ENCODE assay signal across 29 cellular contexts in the genomic region with DNA sequence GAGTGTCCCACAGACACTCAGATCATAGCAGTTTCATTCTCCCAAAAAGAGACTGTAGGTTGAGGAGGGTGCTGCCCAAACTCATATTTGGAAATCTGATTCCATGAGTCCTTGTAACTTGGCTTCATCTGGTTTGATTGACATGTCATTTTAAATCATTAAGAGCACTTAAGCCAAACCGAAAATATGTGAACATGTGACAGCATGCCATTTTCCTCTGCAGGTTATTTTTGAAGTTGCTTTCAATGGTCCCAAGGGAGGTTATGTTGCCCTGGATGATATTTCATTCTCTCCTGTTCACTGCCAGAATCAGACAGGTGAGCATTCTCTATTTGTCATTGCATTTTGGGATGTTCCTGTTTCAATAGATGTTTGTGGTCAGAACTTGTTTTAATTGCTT.
DNase-seq lines count a peak whose midpoint lies in the region; ATAC-seq and TF ChIP-seq lines count a peak whose summit lies in the region.
"Had no signal": no experiment of that assay in that cellular context is flagged by ENCODE, and none has a peak within 500 bp of the region (broad histone marks: within the 10 kb centered on the region; RNA-seq: fewer than 3 reads in every experiment).

No MANE protein-coding gene starts in this region.

- H3K4me1 Mint-ChIP-seq in nephron = peaks cover 68% of the 10 kb centered on the region
- H3K4me1 Mint-ChIP-seq: stimulated activated naive B cell treated with anti-CD40 and anti-IgM and Interleukin-4, amounts not matched to agents 10 μg/mL and 1 μg/mL and 100 μg/mL, for 72 hours had no signal

- peak overlapping the region in 2 of 3 experiments; percentile 11 to 27 for H3K27ac Mint-ChIP-seq in nephron
- H3K27ac Mint-ChIP-seq in activated naive CD4-positive, alpha-beta T cell treated with anti-CD3 and anti-CD28 coated beads, Interleukin-2, amount 50 U/mL, for 72 hours = no peak overlapping the region
- H3K27ac Mint-ChIP-seq: stimulated activated naive B cell treated with anti-CD40 and anti-IgM and Interleukin-4, amounts not matched to agents 10 μg/mL and 1 μg/mL and 100 μg/mL, for 72 hours had no signal

- no peaks in the 10 kb centered on the region for H3K36me3 Mint-ChIP-seq in nephron (ENCODE audit: low read depth)
- H3K36me3 Mint-ChIP-seq in activated naive CD4-positive, alpha-beta T cell treated with anti-CD3 and anti-CD28 coated beads, Interleukin-2, amount 50 U/mL, for 72 hours = no peaks in the 10 kb centered on the region
- H3K36me3 Mint-ChIP-seq: stimulated activated naive B cell treated with anti-CD40 and anti-IgM and Interleukin-4, amounts not matched to agents 10 μg/mL and 1 μg/mL and 100 μg/mL, for 72 hours had no signal

- H3K27ac ChIP-seq in HEK293 (ENCODE audit: extremely low read depth, low read depth, low read length) = no peak overlapping the region
- H3K27ac ChIP-seq: breast epithelium, C4-2B, heart left ventricle, SJSA1, spleen, testis, uterus had no signal

- no peak overlapping the region for H3K4me3 ChIP-seq in HEK293 (ENCODE audit: low read depth, low read length)
- H3K4me3 ChIP-seq: breast epithelium, heart left ventricle, SJSA1, spleen, testis, uterus had no signal

- no peaks in the 10 kb centered on the region for H3K27me3 Mint-ChIP-seq in nephron (ENCODE audit: low read depth)

- DNase-seq in NCI-H187 (lab: John Stamatoyannopoulos, UW) (peak; percentile 26 to 78), NCI-H524 treated with DMSO at 0.1 percent for 48 hours (lab: John Stamatoyannopoulos, UW) (peak; percentile 58)
- no peak for DNase-seq in activated CD4-positive, alpha-beta T cell treated with anti-CD3 and anti-CD28 coated beads, Interleukin-2, amount 50 U/mL, for 48 hours
- DNase-seq in activated naive CD4-positive, alpha-beta T cell treated with anti-CD3 and anti-CD28 coated beads, Interleukin-2, amount 50 U/mL, for 72 hours (ENCODE audit: low spot score in 2 of 2) = no peak
- DNase-seq: activated CD4-positive, alpha-beta T cell treated with anti-CD3 and anti-CD28 coated beads for 4 hours; activated naive CD4-positive, alpha-beta T cell treated with Interleukin-2 at 50 U/mL for 16 hours; activated T-cell treated with anti-CD3 and anti-CD28 coated beads, Interleukin-2, amount 50 U/mL, for 4 hours; amniotic stem cell; Calu3; effector CD8-positive, alpha-beta T cell; erythroblast; heart left ventricle; IMR-90; left cardiac atrium; mesenchymal stem cell; NCI-H1092 treated with DMSO at 0.1 percent for 48 hours; retina; spleen; stimulated activated CD4-positive, alpha-beta T cell treated with anti-CD3 and anti-CD28 coated beads, Interleukin-4, amount 100 ng/mL, for 1 hour; stimulated activated naive B cell treated with anti-CD40 and anti-IgM and Interleukin-4, amounts not matched to agents 10 μg/mL and 1 μg/mL and 100 μg/mL, for 72 hours; T-helper 2 cell; testis; uterus had no signal

- POLR2A ChIA-PET in HEK293 (lab: Yijun Ruan, JAX) = no interaction called here

- H3K36me3 ChIP-seq in HEK293 (ENCODE audit: control insufficient read depth in 2 of 2, insufficient read depth in 1 of 2, low read length in 2 of 2) = no peaks in the 10 kb centered on the region
- H3K36me3 ChIP-seq: breast epithelium, SJSA1, spleen, uterus had no signal

- H3K4me1 ChIP-seq in HEK293 (ENCODE audit: control insufficient read depth, insufficient read depth, low read length) = no peaks in the 10 kb centered on the region
- H3K4me1 ChIP-seq: breast epithelium, SJSA1, spleen had no signal

- TF ChIP-seq CTCF in HEK293 (tag by site-specific recombination; IDR thresholded peaks at IDR 0.05) = no peak
- no peak for TF ChIP-seq CTCF in nephron (IDR thresholded peaks at IDR 0.05; ENCODE audit: unreplicated experiment in 3 of 3)

- CTCF ChIA-PET in HEK293 (lab: Yijun Ruan, JAX) = interaction anchor here (1.1 to 3.9 kb wide), 2 partner anchors 19 to 160 kb away, joined by 6 to 26 read pairs; no protein-coding TSS in a partner anchor

- no peak for ATAC-seq in GM18909 (IDR thresholded peaks at IDR 0.05; ENCODE audit: poor library complexity, unreplicated experiment)
- ATAC-seq in activated naive CD4-positive, alpha-beta T cell treated with anti-CD3 and anti-CD28 coated beads, Interleukin-2, amount 50 U/mL, for 72 hours = no peak
- ATAC-seq: activated T-cell treated with anti-CD3 and anti-CD28 coated beads, Interleukin-2, amount 50 U/mL, for 4 hours; heart left ventricle; left cardiac atrium; stimulated activated naive B cell treated with anti-CD40 and anti-IgM and Interleukin-4, amounts not matched to agents 10 μg/mL and 1 μg/mL and 100 μg/mL, for 72 hours had no signal

- no peaks in the 10 kb centered on the region for H3K9me3 Mint-ChIP-seq in nephron
- no peaks in the 10 kb centered on the region for H3K9me3 Mint-ChIP-seq in activated naive CD4-positive, alpha-beta T cell treated with anti-CD3 and anti-CD28 coated beads, Interleukin-2, amount 50 U/mL, for 72 hours
- H3K9me3 Mint-ChIP-seq: activated T-cell treated with anti-CD3 and anti-CD28 coated beads, Interleukin-2, amount 50 U/mL, for 4 hours; stimulated activated naive B cell treated with anti-CD40 and anti-IgM and Interleukin-4, amounts not matched to agents 10 μg/mL and 1 μg/mL and 100 μg/mL, for 72 hours had no signal

- no peaks in the 10 kb centered on the region for H3K9me3 ChIP-seq in HEK293 (ENCODE audit: control insufficient read depth, insufficient read depth, low read depth, low read length)
- H3K9me3 ChIP-seq: breast epithelium, heart left ventricle, SJSA1, spleen, testis, uterus had no signal

- peak overlapping the region in 2 of 3 experiments; percentile 15 to 55 for H3K4me3 Mint-ChIP-seq in nephron
- H3K4me3 Mint-ChIP-seq: activated T-cell treated with anti-CD3 and anti-CD28 coated beads, Interleukin-2, amount 50 U/mL, for 4 hours; stimulated activated naive B cell treated with anti-CD40 and anti-IgM and Interleukin-4, amounts not matched to agents 10 μg/mL and 1 μg/mL and 100 μg/mL, for 72 hours had no signal

TF ChIP-seq in HEK293, 187 proteins besides CTCF, POLR2A, EP300 and RAD21:
- TF ChIP-seq ZNF112 (tag by site-specific recombination; IDR thresholded peaks at IDR 0.05) (no peak), ZBTB44 (tag by site-specific recombination; IDR thresholded peaks at IDR 0.05) (0 out of 2 replicates have a peak, but pooled peaks have one; percentile 12), ZNF184 (tag by site-specific recombination; IDR thresholded peaks at IDR 0.05) (no peak), ZNF549 (tag by site-specific recombination; IDR thresholded peaks at IDR 0.05) (no peak)

Comparison
In these comparisons a context has a peak if more than half of its experiments do, and no peak if none do; other contexts are left out.
1. DNase-seq: peak in NCI-H187 (2 of 2) and NCI-H524 treated with DMSO at 0.1 percent for 48 hours (single experiment); none in activated CD4-positive, alpha-beta T cell treated with anti-CD3 and anti-CD28 coated beads, Interleukin-2, amount 50 U/mL, for 48 hours (0 of 2) and activated naive CD4-positive, alpha-beta T cell treated with anti-CD3 and anti-CD28 coated beads, Interleukin-2, amount 50 U/mL, for 72 hours (0 of 2).
2. H3K27ac Mint-ChIP-seq: peak in nephron (2 of 3); none in activated naive CD4-positive, alpha-beta T cell treated with anti-CD3 and anti-CD28 coated beads, Interleukin-2, amount 50 U/mL, for 72 hours (0 of 2).